14 cellular contexts compared by ENCODE assay signal in genomic region chr15:74209997-74210573, GRCh38. TPM values are rescaled to one million over a fixed set of nuclear protein-coding genes. Genes with fewer than 3 reads are reported as not detected.
DNase-seq lines count a peak whose midpoint lies in the region; ATAC-seq and TF ChIP-seq lines count a peak whose summit lies in the region.
"Had no signal": no experiment of that assay in that cellular context is flagged by ENCODE, and none has a peak within 500 bp of the region (broad histone marks: within the 10 kb centered on the region; RNA-seq: fewer than 3 reads in every experiment).

No MANE protein-coding gene starts in this region.

- intact Hi-C loops in heart left ventricle (cut with DNase I) (no loop called here), left ventricle myocardium inferior (cut with micrococcal nuclease) (no loop called here), aorta (cut with DNase I) (loop anchor here in 1 of 2 donors (5.0 kb wide), 1 partner anchor 38 kb away; the partner anchor contains the start of gene ISLR)

- TF ChIP-seq CTCF in heart left ventricle (IDR thresholded peaks at IDR 0.05) (no peak), left ventricle myocardium inferior (IDR thresholded peaks at IDR 0.05; ENCODE audit: borderline replicate concordance) (no peak)

- H3K9me3 ChIP-seq in heart left ventricle (no peaks in the 10 kb centered on the region), left ventricle myocardium inferior (replicated peaks) (no peaks in the 10 kb centered on the region), iPS-20b (ENCODE audit: insufficient read depth, low read depth, low read length) (no peaks in the 10 kb centered on the region), aorta (ENCODE audit: control insufficient read depth, low read length) (no peaks in the 10 kb centered on the region)
- H3K9me3 ChIP-seq: neutrophil had no signal

- H3K27ac ChIP-seq in heart left ventricle = no peak overlapping the region
- H3K27ac ChIP-seq in left ventricle myocardium inferior (replicated peaks) = no peak overlapping the region
- H3K27ac ChIP-seq in iPS-20b (ENCODE audit: low read length) = no peak overlapping the region
- no peak overlapping the region for H3K27ac ChIP-seq in aorta (ENCODE audit: low read depth in 1 of 2, low read length in 2 of 2)
- H3K27ac ChIP-seq: neutrophil had no signal

- DNase-seq in heart left ventricle (no peak), left ventricle myocardium inferior (no peak), astrocyte of the hippocampus (ENCODE audit: low read depth, low spot score) (peak; percentile 92), aorta (no peak)
- no peak for DNase-seq in activated CD4-positive, alpha-beta T cell treated with anti-CD3 and anti-CD28 coated beads, Interleukin-2, amount 50 U/mL, for 1 hour
- DNase-seq: activated naive CD8-positive, alpha-beta T cell treated with anti-CD3 and anti-CD28 coated beads, Interleukin-2, amount 50 U/mL, for 24 hours; immature natural killer cell; NCI-H2029 treated with DMSO at 0.1 percent for 48 hours; stimulated activated CD4-positive, alpha-beta T cell treated with anti-CD3 and anti-CD28 coated beads, Interleukin-2, amount 100 ng/mL, for 24 hours; stimulated activated naive CD4-positive, alpha-beta T cell had no signal

- H3K9ac ChIP-seq in iPS-20b (ENCODE audit: low read depth, low read length) = peak overlapping the region; percentile 3; the same call in 1 of the 2 replicates

- WGBS in heart left ventricle, 4 donors = 17 to 32% (median 27%) methylated on average over 4 of the region's 4 CpGs
- 1 to 6% methylated on average over 4 of the region's 4 CpGs for WGBS in aorta, 2 donors

- no peak for TF ChIP-seq POLR2A in heart left ventricle (IDR thresholded peaks at IDR 0.05)

- H3K36me3 ChIP-seq in heart left ventricle = no peaks in the 10 kb centered on the region
- H3K36me3 ChIP-seq in left ventricle myocardium inferior = no peaks in the 10 kb centered on the region
- H3K36me3 ChIP-seq in iPS-20b (ENCODE audit: insufficient read depth, low read depth, low read length) = no peaks in the 10 kb centered on the region
- no peaks in the 10 kb centered on the region for H3K36me3 ChIP-seq in aorta (ENCODE audit: control insufficient read depth in 1 of 2, insufficient read depth in 2 of 2, low read length in 1 of 2)
- H3K36me3 ChIP-seq: neutrophil had no signal

- H3K4me1 ChIP-seq in heart left ventricle (peaks cover 0 to 25% (median 6%) of the 10 kb centered on the region in 12 donors), left ventricle myocardium inferior (peaks cover 20% of the 10 kb centered on the region), iPS-20b (ENCODE audit: insufficient read depth, low read length) (peaks cover 46% of the 10 kb centered on the region), aorta (ENCODE audit: control insufficient read depth in 1 of 2, insufficient read depth in 2 of 2, low read length in 2 of 2) (no peaks in the 10 kb centered on the region)

- no peaks in the 10 kb centered on the region for H3K27me3 ChIP-seq in heart left ventricle
- no peaks in the 10 kb centered on the region for H3K27me3 ChIP-seq in left ventricle myocardium inferior (ENCODE audit: low read depth)
- H3K27me3 ChIP-seq in iPS-20b (ENCODE audit: insufficient read depth, low read length) = peaks cover 6% of the 10 kb centered on the region; the same call in 1 of the 2 replicates
- H3K27me3 ChIP-seq in aorta (ENCODE audit: control insufficient read depth in 1 of 2, insufficient read depth in 2 of 2, low read length in 1 of 2) = no peaks in the 10 kb centered on the region

- H3K4me3 ChIP-seq in heart left ventricle = no peak overlapping the region
- no peak overlapping the region for H3K4me3 ChIP-seq in left ventricle myocardium inferior
- H3K4me3 ChIP-seq in iPS-20b (ENCODE audit: low read length) = no peak overlapping the region
- H3K4me3 ChIP-seq in aorta (ENCODE audit: low read length in 2 of 2) = no peak overlapping the region

- peak in 3 of 4 donors; percentile 8 to 68 (median 39) for ATAC-seq in heart left ventricle
- ATAC-seq in aorta (ENCODE audit: low FRiP score) = peak; percentile 33
- no peak for ATAC-seq in HG02798 (IDR thresholded peaks at IDR 0.05; ENCODE audit: poor library complexity, unreplicated experiment)
- no peak for ATAC-seq in GM21381 (IDR thresholded peaks at IDR 0.05; ENCODE audit: unreplicated experiment)
- ATAC-seq: activated naive CD8-positive, alpha-beta T cell treated with anti-CD3 and anti-CD28 coated beads, Interleukin-2, amount 50 U/mL, for 24 hours had no signal

RNA-seq across cellular contexts. Expression of gene STRA6, which starts 7.5 kb away (rescaled TPM):
- total RNA-seq in heart left ventricle = under 1 TPM in 2 of 9 donors, not detected in 7; 0.14 to 0.24 TPM
- polyA plus RNA-seq in heart left ventricle = under 1 TPM in 1 of 2 donors, not detected in 1; 0.08 TPM
- not detected for total RNA-seq in left ventricle myocardium inferior
- total RNA-seq in aorta = under 1 TPM; 0.16 to 0.51 TPM
- polyA plus RNA-seq in aorta = under 1 TPM in 1 of 2 donors, not detected in 1; 0.49 TPM
- polyA plus RNA-seq: immature natural killer cell had no signal

RNA-seq across cellular contexts. Expression of gene CCDC33, which starts 26.0 kb away (rescaled TPM):
- total RNA-seq in heart left ventricle (not detected), left ventricle myocardium inferior (0.11 TPM), aorta (not detected)
- polyA plus RNA-seq in heart left ventricle (under 1 TPM in 1 of 2 donors, not detected in 1; 0.08 TPM), aorta (not detected)
- polyA plus RNA-seq: immature natural killer cell had no signal

RNA-seq across cellular contexts. Expression of gene ISLR, which starts 36.6 kb away (rescaled TPM):
- 10 to 100 TPM in 7 of 9 donors, 1 to 10 TPM in 2; 5.1 to 32.3 (median 16.9) TPM for total RNA-seq in heart left ventricle
- 1 to 10 TPM; 6.4 to 9.1 TPM for polyA plus RNA-seq in heart left ventricle
- 12.7 TPM for total RNA-seq in left ventricle myocardium inferior
- total RNA-seq in aorta = 100 to 1,000 TPM in 1 of 2 donors, 10 to 100 TPM in 1; 62.2 to 102 TPM
- polyA plus RNA-seq in aorta = 100 to 1,000 TPM in 1 of 2 donors, 10 to 100 TPM in 1; 24.8 to 111 TPM
- polyA plus RNA-seq: immature natural killer cell had no signal

Comparison
In these comparisons a context has a peak if more than half of its experiments do, and no peak if none do; other contexts are left out.
1. ATAC-seq: peak in heart left ventricle (3 of 4) and aorta (single experiment); none in HG02798 (single experiment) and GM21381 (single experiment).